Comparison of ENCODE assay signal across 14 cellular contexts in the genomic region with DNA sequence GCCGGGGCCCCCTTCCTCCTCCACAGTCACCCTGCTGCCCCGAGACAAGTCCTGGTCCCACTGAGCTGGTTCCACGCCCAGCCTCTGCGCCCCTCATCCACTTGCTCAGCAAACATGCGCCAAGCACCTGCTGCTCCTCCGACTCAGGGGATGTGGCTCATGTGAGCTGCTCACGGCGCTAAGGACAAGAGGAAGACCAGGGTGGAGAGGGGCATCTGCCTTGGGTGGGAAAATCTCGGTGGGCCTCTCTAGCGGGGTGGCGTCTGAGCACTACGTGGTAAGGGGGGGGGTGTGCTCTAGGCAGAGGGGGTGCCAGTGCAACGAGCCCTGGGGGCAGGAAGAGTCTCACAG. TPM values are rescaled to one million over a fixed set of nuclear protein-coding genes. Genes with fewer than 3 reads are reported as not detected.
DNase-seq lines count a peak whose midpoint lies in the region; ATAC-seq, FAIRE-seq and TF ChIP-seq lines count a peak whose summit lies in the region.
"Had no signal": no experiment of that assay in that cellular context is flagged by ENCODE, and none has a peak within 500 bp of the region (broad histone marks: within the 10 kb centered on the region; RNA-seq: fewer than 3 reads in every experiment).

No MANE protein-coding gene starts in this region.

- POLR2A ChIA-PET in HEK293 (lab: Yijun Ruan, JAX), result interaction anchor here (1.1 to 1.4 kb wide), 3 partner anchors 12 to 60 kb away, joined by 3 read pairs; partner anchors contain the start of gene ADRM1

- H3K4me2 ChIP-seq in astrocyte (ENCODE audit: low read length), result no peak overlapping the region

- DNase-seq in astrocyte (ENCODE audit: low read depth) (no peak), left kidney (ENCODE audit: low read depth, low spot score) (peak; percentile 23), suprapubic skin (ENCODE audit: low spot score in 2 of 2) (no peak), lower leg skin (ENCODE audit: low spot score in 2 of 2) (no peak), GM19240 (ENCODE audit: insufficient read length, low spot score) (no peak)
- DNase-seq in activated T-helper 1 cell treated with anti-CD3 and anti-CD28 coated beads, Interleukin-12 subunit alpha, Interleukin-12 subunit beta, Interleukin-2, Interleukin-4 antibody, amounts not matched to agents 30 ng/mL and 10 ng/mL and 1 ng/mL, durations not matched to agents 14 hours and 24 hours and 36 hours (ENCODE audit: low spot score), result no peak
- DNase-seq: activated CD4-positive, alpha-beta memory T cell treated with anti-CD3 and anti-CD28 coated beads for 36 hours; activated effector memory CD4-positive, alpha-beta T cell treated with Interleukin-2 at 50 U/mL for 16 hours; hippocampal formation had no signal

- peaks cover 14% of the 10 kb centered on the region for H3K79me2 ChIP-seq in astrocyte (ENCODE audit: insufficient read depth, low read length)

- H3K4me3 Mint-ChIP-seq in astrocyte (ENCODE audit: unreplicated experiment), result peak overlapping the region; percentile 27
- H3K4me3 Mint-ChIP-seq in activated T-helper 1 cell treated with anti-CD3 and anti-CD28 coated beads, Interleukin-12 subunit alpha, Interleukin-12 subunit beta, Interleukin-2, Interleukin-4 antibody, amounts not matched to agents 30 ng/mL and 10 ng/mL and 1 ng/mL, durations not matched to agents 14 hours and 24 hours and 36 hours, result no peak overlapping the region
- H3K4me3 Mint-ChIP-seq: activated CD4-positive, alpha-beta memory T cell treated with anti-CD3 and anti-CD28 coated beads for 36 hours; CD14-positive monocyte; T-helper 1 cell treated with Interleukin-12 subunit alpha and Interleukin-12 subunit beta and Interleukin-4 antibody, amounts not matched to agents 30 μg/mL and 1 μg/mL, for 36 hours had no signal

- no peaks in the 10 kb centered on the region for H3K9me3 ChIP-seq in HEK293 (ENCODE audit: control insufficient read depth, insufficient read depth, low read depth, low read length)
- no peaks in the 10 kb centered on the region for H3K9me3 ChIP-seq in astrocyte (ENCODE audit: insufficient read depth, low read depth, low read length)
- H3K9me3 ChIP-seq in suprapubic skin, result no peaks in the 10 kb centered on the region

- TF ChIP-seq CTCF in HEK293 (tag by site-specific recombination; IDR thresholded peaks at IDR 0.05) (no peak), astrocyte (IDR thresholded peaks at IDR 0.05; ENCODE audit: insufficient read depth, low read depth, low read length) (no peak), suprapubic skin (IDR thresholded peaks at IDR 0.05) (no peak), lower leg skin (IDR thresholded peaks at IDR 0.05) (no peak)

- no peak overlapping the region for H3K27ac Mint-ChIP-seq in astrocyte (ENCODE audit: unreplicated experiment)
- H3K27ac Mint-ChIP-seq in activated T-helper 1 cell treated with anti-CD3 and anti-CD28 coated beads, Interleukin-12 subunit alpha, Interleukin-12 subunit beta, Interleukin-2, Interleukin-4 antibody, amounts not matched to agents 30 ng/mL and 10 ng/mL and 1 ng/mL, durations not matched to agents 14 hours and 24 hours and 36 hours, result no peak overlapping the region
- H3K27ac Mint-ChIP-seq: activated CD4-positive, alpha-beta memory T cell treated with anti-CD3 and anti-CD28 coated beads for 36 hours; T-helper 1 cell treated with Interleukin-12 subunit alpha and Interleukin-12 subunit beta and Interleukin-4 antibody, amounts not matched to agents 30 μg/mL and 1 μg/mL, for 36 hours had no signal

- H3K27me3 Mint-ChIP-seq in astrocyte (ENCODE audit: low read depth, unreplicated experiment), result no peaks in the 10 kb centered on the region
- H3K27me3 Mint-ChIP-seq in activated T-helper 1 cell treated with anti-CD3 and anti-CD28 coated beads, Interleukin-12 subunit alpha, Interleukin-12 subunit beta, Interleukin-2, Interleukin-4 antibody, amounts not matched to agents 30 ng/mL and 10 ng/mL and 1 ng/mL, durations not matched to agents 14 hours and 24 hours and 36 hours (ENCODE audit: insufficient read depth), result peaks cover 10% of the 10 kb centered on the region

- H3K4me1 ChIP-seq in HEK293 (ENCODE audit: control insufficient read depth, insufficient read depth, low read length), result peaks cover 9% of the 10 kb centered on the region
- H3K4me1 ChIP-seq in astrocyte (ENCODE audit: insufficient read depth, low read length), result peaks cover 50% of the 10 kb centered on the region
- peaks cover 94% of the 10 kb centered on the region for H3K4me1 ChIP-seq in suprapubic skin

- H2AFZ ChIP-seq in astrocyte (ENCODE audit: low read depth, low read length), result no peak overlapping the region

- H3K27me3 ChIP-seq in astrocyte (ENCODE audit: insufficient read depth, low read length), result no peaks in the 10 kb centered on the region
- H3K27me3 ChIP-seq in suprapubic skin, result peaks cover 8% of the 10 kb centered on the region

- no peak overlapping the region for H3K9ac ChIP-seq in astrocyte (ENCODE audit: low read length)

- no peaks in the 10 kb centered on the region for H3K9me3 Mint-ChIP-seq in astrocyte (ENCODE audit: unreplicated experiment)
- H3K9me3 Mint-ChIP-seq in activated T-helper 1 cell treated with anti-CD3 and anti-CD28 coated beads, Interleukin-12 subunit alpha, Interleukin-12 subunit beta, Interleukin-2, Interleukin-4 antibody, amounts not matched to agents 30 ng/mL and 10 ng/mL and 1 ng/mL, durations not matched to agents 14 hours and 24 hours and 36 hours, result no peaks in the 10 kb centered on the region
- H3K9me3 Mint-ChIP-seq: activated CD4-positive, alpha-beta memory T cell treated with anti-CD3 and anti-CD28 coated beads for 36 hours; T-helper 1 cell treated with Interleukin-12 subunit alpha and Interleukin-12 subunit beta and Interleukin-4 antibody, amounts not matched to agents 30 μg/mL and 1 μg/mL, for 36 hours had no signal

- no peak for ATAC-seq in GM18519 (IDR thresholded peaks at IDR 0.05; ENCODE audit: low FRiP score, unreplicated experiment)

- H3K27ac ChIP-seq in HEK293 (ENCODE audit: extremely low read depth, low read depth, low read length), result no peak overlapping the region
- H3K27ac ChIP-seq in astrocyte (ENCODE audit: low read depth, low read length), result no peak overlapping the region
- H3K27ac ChIP-seq in suprapubic skin, result peak overlapping the region; percentile 47

- H3K36me3 ChIP-seq in HEK293 (ENCODE audit: control insufficient read depth in 2 of 2, insufficient read depth in 1 of 2, low read length in 2 of 2), result peaks cover 0 to 14% of the 10 kb centered on the region in 2 experiments; a peak in 1 of 3 replicates
- no peaks in the 10 kb centered on the region for H3K36me3 ChIP-seq in astrocyte (ENCODE audit: insufficient read depth, low read length)
- no peaks in the 10 kb centered on the region for H3K36me3 ChIP-seq in suprapubic skin

- peaks cover 41% of the 10 kb centered on the region for H4K20me1 ChIP-seq in astrocyte (ENCODE audit: insufficient read depth, low read length)

- TF ChIP-seq POLR2A in suprapubic skin (IDR thresholded peaks at IDR 0.05) (no peak), lower leg skin (IDR thresholded peaks at IDR 0.05) (no peak)

- H3K36me3 Mint-ChIP-seq in astrocyte (ENCODE audit: low read depth, unreplicated experiment), result no peaks in the 10 kb centered on the region
- H3K36me3 Mint-ChIP-seq in activated T-helper 1 cell treated with anti-CD3 and anti-CD28 coated beads, Interleukin-12 subunit alpha, Interleukin-12 subunit beta, Interleukin-2, Interleukin-4 antibody, amounts not matched to agents 30 ng/mL and 10 ng/mL and 1 ng/mL, durations not matched to agents 14 hours and 24 hours and 36 hours (ENCODE audit: low read depth), result no peaks in the 10 kb centered on the region
- H3K36me3 Mint-ChIP-seq: activated CD4-positive, alpha-beta memory T cell treated with anti-CD3 and anti-CD28 coated beads for 36 hours; CD14-positive monocyte had no signal

- H3K4me3 ChIP-seq in HEK293 (ENCODE audit: low read depth, low read length) (no peak overlapping the region), astrocyte (ENCODE audit: insufficient read depth, low read depth, low read length) (no peak overlapping the region), suprapubic skin (no peak overlapping the region), lower leg skin (ENCODE audit: low read depth, poor library complexity, severe bottlenecking) (no peak overlapping the region)

- CTCF ChIA-PET in HEK293 (lab: Yijun Ruan, JAX), result interaction anchor here (0.7 kb wide), 1 partner anchor 352 kb away, joined by 3 read pairs; no protein-coding TSS in a partner anchor

- WGBS in suprapubic skin, result 35% methylated on average over 5 of the region's 13 CpGs
- 52 to 54% methylated on average over 12 to 13 of the region's 13 CpGs for WGBS in lower leg skin, 2 donors

- FAIRE-seq in astrocyte (lab: Jason Lieb, UNC), result no peak
- FAIRE-seq: endometrium had no signal

- intact Hi-C loops in lower leg skin (cut with DNase I; ENCODE audit: low total_unique reads), result loop anchor here (10.0 kb wide), 1 partner anchor 48 kb away; no protein-coding TSS in a partner anchor
- intact Hi-C loops in activated T-helper 1 cell treated with anti-CD3 and anti-CD28 coated beads, Interleukin-12 subunit alpha, Interleukin-12 subunit beta, Interleukin-2, Interleukin-4 antibody, amounts not matched to agents 30 ng/mL and 10 ng/mL and 1 ng/mL, durations not matched to agents 14 hours and 24 hours and 36 hours (cut with micrococcal nuclease), result no loop called here

- no peak for TF ChIP-seq EP300 in suprapubic skin (IDR thresholded peaks at IDR 0.05)

- peaks cover 12% of the 10 kb centered on the region for H3K4me1 Mint-ChIP-seq in astrocyte (ENCODE audit: low read depth, unreplicated experiment)
- no peaks in the 10 kb centered on the region for H3K4me1 Mint-ChIP-seq in activated T-helper 1 cell treated with anti-CD3 and anti-CD28 coated beads, Interleukin-12 subunit alpha, Interleukin-12 subunit beta, Interleukin-2, Interleukin-4 antibody, amounts not matched to agents 30 ng/mL and 10 ng/mL and 1 ng/mL, durations not matched to agents 14 hours and 24 hours and 36 hours (ENCODE audit: low read depth)

RNA-seq across cellular contexts. Expression of gene LAMA5, which starts 4.5 kb away (rescaled TPM):
- total RNA-seq in astrocyte (285 and 350 TPM in 2 replicates), suprapubic skin (100 to 1,000 TPM; 200 to 623 (median 316) TPM), lower leg skin (100 to 1,000 TPM; 164 to 427 (median 196) TPM)
- total RNA-seq in activated T-helper 1 cell treated with anti-CD3 and anti-CD28 coated beads, Interleukin-12 subunit alpha, Interleukin-12 subunit beta, Interleukin-2, Interleukin-4 antibody, amounts not matched to agents 30 ng/mL and 10 ng/mL and 1 ng/mL, durations not matched to agents 14 hours and 24 hours and 36 hours, result 0.83 and 1.2 TPM in 2 replicates

RNA-seq across cellular contexts. Expression of gene RPS21, which starts 24.3 kb away (rescaled TPM):
- 1,126 and 1,251 TPM in 2 replicates for total RNA-seq in astrocyte
- 1,000 to 10,000 TPM; 1,604 to 3,217 (median 2,363) TPM for total RNA-seq in suprapubic skin
- 1,000 to 10,000 TPM; 1,664 to 5,734 (median 2,155) TPM for total RNA-seq in lower leg skin
- 1,907 and 1,920 TPM in 2 replicates for total RNA-seq in activated T-helper 1 cell treated with anti-CD3 and anti-CD28 coated beads, Interleukin-12 subunit alpha, Interleukin-12 subunit beta, Interleukin-2, Interleukin-4 antibody, amounts not matched to agents 30 ng/mL and 10 ng/mL and 1 ng/mL, durations not matched to agents 14 hours and 24 hours and 36 hours

RNA-seq across cellular contexts. Expression of gene CABLES2, which starts 44.5 kb away (rescaled TPM):
- total RNA-seq in astrocyte (4.4 and 5.4 TPM in 2 replicates), suprapubic skin (1 to 10 TPM; 3.8 to 7.2 (median 4.5) TPM), lower leg skin (1 to 10 TPM; 2.8 to 5.3 (median 3.7) TPM)
- 12.9 and 15.7 TPM in 2 replicates for total RNA-seq in activated T-helper 1 cell treated with anti-CD3 and anti-CD28 coated beads, Interleukin-12 subunit alpha, Interleukin-12 subunit beta, Interleukin-2, Interleukin-4 antibody, amounts not matched to agents 30 ng/mL and 10 ng/mL and 1 ng/mL, durations not matched to agents 14 hours and 24 hours and 36 hours

RNA-seq across cellular contexts. Expression of gene ADRM1, which starts 59.8 kb away (rescaled TPM):
- total RNA-seq in astrocyte, result 123 and 125 TPM in 2 replicates
- total RNA-seq in suprapubic skin, result 100 to 1,000 TPM in 3 of 4 donors, 10 to 100 TPM in 1; 84.7 to 155 (median 146) TPM
- 100 to 1,000 TPM; 143 to 198 (median 167) TPM for total RNA-seq in lower leg skin
- total RNA-seq in activated T-helper 1 cell treated with anti-CD3 and anti-CD28 coated beads, Interleukin-12 subunit alpha, Interleukin-12 subunit beta, Interleukin-2, Interleukin-4 antibody, amounts not matched to agents 30 ng/mL and 10 ng/mL and 1 ng/mL, durations not matched to agents 14 hours and 24 hours and 36 hours, result 181 and 188 TPM in 2 replicates

Comparison
In these comparisons a context has a peak if more than half of its experiments do, and no peak if none do; other contexts are left out.
1. RNA of gene LAMA5, which starts 4.5 kb away (total RNA-seq): 200 to 623 TPM in suprapubic skin, 285 to 350 TPM in astrocyte and 164 to 427 TPM in lower leg skin; 0.83 to 1.2 TPM in activated T-helper 1 cell treated with anti-CD3 and anti-CD28 coated beads, Interleukin-12 subunit alpha, Interleukin-12 subunit beta, Interleukin-2, Interleukin-4 antibody, amounts not matched to agents 30 ng/mL and 10 ng/mL and 1 ng/mL, durations not matched to agents 14 hours and 24 hours and 36 hours; every median in the first group is over 10 times any median in the second.